ENCODE assay signal across 10 cellular contexts in the genomic region with DNA sequence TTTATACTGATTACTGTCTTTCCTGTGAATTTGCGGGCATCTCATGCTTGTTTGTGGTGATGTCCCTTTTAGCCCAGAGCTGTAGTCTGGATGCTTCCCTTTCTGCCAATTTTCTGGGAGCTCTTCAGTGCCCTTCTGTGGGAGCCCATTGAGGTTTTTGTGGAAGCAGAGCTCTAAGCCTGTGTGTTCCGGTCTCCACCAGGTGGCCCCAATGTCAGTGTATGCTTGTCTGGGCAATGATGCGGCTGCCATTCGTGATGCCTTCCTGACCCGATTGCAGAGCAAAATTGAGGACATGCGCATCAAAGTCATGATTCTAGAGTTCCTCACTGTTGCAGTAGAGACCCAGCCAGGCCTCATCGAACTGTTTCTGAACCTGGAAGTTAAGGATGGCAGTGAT. TPM values are rescaled to one million over a fixed set of nuclear protein-coding genes. Genes with fewer than 3 reads are reported as not detected.
DNase-seq lines count a peak whose midpoint lies in the region; ATAC-seq, FAIRE-seq and TF ChIP-seq lines count a peak whose summit lies in the region.
"Had no signal": no experiment of that assay in that cellular context is flagged by ENCODE, and none has a peak within 500 bp of the region (broad histone marks: within the 10 kb centered on the region; RNA-seq: fewer than 3 reads in every experiment).

No MANE protein-coding gene starts in this region.

- BruUV-seq in A673 (replicated peaks; lab: Mats Ljungman, UMichigan) (no TSS peak), K562 (replicated peaks; lab: Mats Ljungman, UMichigan) (no TSS peak)

- no peaks in the 10 kb centered on the region for H3K4me1 ChIP-seq in A673 (ENCODE audit: insufficient read depth, low read length, poor library complexity, severe bottlenecking)
- no peaks in the 10 kb centered on the region for H3K4me1 ChIP-seq in K562 (replicated peaks in 1 of 2; ENCODE audit: control insufficient read depth in 2 of 2, insufficient read depth in 2 of 2, low read length in 2 of 2)
- no peaks in the 10 kb centered on the region for H3K4me1 ChIP-seq in kidney (ENCODE audit: control insufficient read depth in 1 of 2, insufficient read depth in 1 of 2, low read depth in 1 of 2, low read length in 2 of 2)
- H3K4me1 ChIP-seq in effector memory CD4-positive, alpha-beta T cell (ENCODE audit: control insufficient read depth, insufficient read depth, low read length, poor library complexity, severe bottlenecking), result no peaks in the 10 kb centered on the region

- no peak overlapping the region for H2AFZ ChIP-seq in K562 (ENCODE audit: low read depth, low read length)

- H3K36me3 ChIP-seq in A673 (ENCODE audit: insufficient read depth, low read length, poor library complexity, severe bottlenecking) (peaks cover 77% of the 10 kb centered on the region), K562 (ENCODE audit: control insufficient read depth, insufficient read depth, low read length) (peaks cover 85% of the 10 kb centered on the region), kidney (ENCODE audit: control insufficient read depth in 1 of 2, insufficient read depth in 2 of 2, low read length in 2 of 2) (peaks cover 39 to 42% of the 10 kb centered on the region in 2 donors)
- H3K36me3 ChIP-seq in effector memory CD4-positive, alpha-beta T cell (ENCODE audit: control insufficient read depth, insufficient read depth, low read length), result peaks cover 71% of the 10 kb centered on the region

- H3K9ac ChIP-seq in K562 (ENCODE audit: insufficient read depth in 1 of 2, low read depth in 2 of 2, low read length in 2 of 2), result no peak overlapping the region
- H3K9ac ChIP-seq in kidney (ENCODE audit: low read length in 2 of 2), result no peak overlapping the region

- H4K20me1 ChIP-seq in K562 (replicated peaks; ENCODE audit: control insufficient read depth, insufficient read depth, low read length), result no peaks in the 10 kb centered on the region

- no peaks in the 10 kb centered on the region for H3K9me3 ChIP-seq in A673 (ENCODE audit: low read depth, low read length, poor library complexity, severe bottlenecking)
- no peaks in the 10 kb centered on the region for H3K9me3 ChIP-seq in K562 (replicated peaks; ENCODE audit: control insufficient read depth, insufficient read depth, low read depth, low read length)
- H3K9me3 ChIP-seq in kidney (ENCODE audit: control insufficient read depth in 1 of 2, low read length in 2 of 2), result no peaks in the 10 kb centered on the region
- no peaks in the 10 kb centered on the region for H3K9me3 ChIP-seq in effector memory CD4-positive, alpha-beta T cell (ENCODE audit: control insufficient read depth, low read length)

- H3K9me1 ChIP-seq in K562 (ENCODE audit: control insufficient read depth, insufficient read depth, low read length), result no peaks in the 10 kb centered on the region

- H3K27ac ChIP-seq in A673 (ENCODE audit: low read depth, low read length, poor library complexity, severe bottlenecking) (no peak overlapping the region), K562 (ENCODE audit: extremely low read depth, low read depth, low read length) (no peak overlapping the region), kidney (ENCODE audit: low read depth in 2 of 2, low read length in 2 of 2) (no peak overlapping the region)
- no peak overlapping the region for H3K27ac ChIP-seq in effector memory CD4-positive, alpha-beta T cell (ENCODE audit: insufficient read depth, low read length, poor library complexity, severe bottlenecking)

- TF ChIP-seq EP300 in K562 (IDR thresholded peaks at IDR 0.05; ENCODE audit: low read length), result no peak

- CTCF ChIA-PET in A673 (lab: Charles Lee), result interaction anchor here (0.5 kb wide), 2 partner anchors 43 to 120 kb away, joined by 3 to 6 read pairs; no protein-coding TSS in a partner anchor
- CTCF ChIA-PET in K562 (lab: Yijun Ruan, JAX; ENCODE audit: low intra/inter-chr PET ratio), result interaction anchor here (0.6 kb wide), 1 partner anchor 617 kb away, joined by 7 read pairs; no protein-coding TSS in a partner anchor

- WGBS in K562 (ENCODE audit: insufficient coverage, low coverage, missing lambda C conversion rate), result 89% methylated on average over 7 of the region's 7 CpGs

- no peaks in the 10 kb centered on the region for H3K79me2 ChIP-seq in K562 (ENCODE audit: control insufficient read depth, insufficient read depth, low read length)

- TF ChIP-seq RAD21 in K562 (CRISPR knock-in tag; conservative IDR thresholded peaks at IDR 0.05 in 1 of 2, IDR thresholded peaks at IDR 0.05 in 1 of 2), result no peak

- H3K27me3 ChIP-seq in A673 (replicated peaks; ENCODE audit: insufficient read depth, low read depth, low read length, poor library complexity) (no peaks in the 10 kb centered on the region), K562 (ENCODE audit: control insufficient read depth in 2 of 2, insufficient read depth in 2 of 2, low read length in 2 of 2) (no peaks in the 10 kb centered on the region)
- H3K27me3 ChIP-seq in effector memory CD4-positive, alpha-beta T cell (replicated peaks; ENCODE audit: control insufficient read depth, insufficient read depth, low read length, poor library complexity, severe bottlenecking), result no peaks in the 10 kb centered on the region

- intact Hi-C loops in A673 (cut with micrococcal nuclease; ENCODE audit: unreplicated experiment) (no loop called here), K562 (cut with micrococcal nuclease) (no loop called here), kidney (cut with DNase I) (no loop called here)

- POLR2A ChIA-PET in A673 (lab: Charles Lee; ENCODE audit: low non-redundant PET) (no interaction called here), K562 (lab: Yijun Ruan, JAX) (interaction anchor here (0.5 to 0.7 kb wide), 2 partner anchors 11 to 249 kb away, joined by 3 to 5 read pairs; no protein-coding TSS in a partner anchor)

- FAIRE-seq in K562 (lab: Jason Lieb, UNC) (peak; percentile 52), kidney (lab: Jason Lieb, UNC) (no peak)

- TF ChIP-seq POLR2A in K562 (conservative IDR thresholded peaks at IDR 0.05), result no peak

- H3K4me2 ChIP-seq in K562 (ENCODE audit: insufficient read depth, low read length), result no peak overlapping the region

- TF ChIP-seq CTCF in A673 (conservative IDR thresholded peaks at IDR 0.05; ENCODE audit: low read depth, low read length) (peak; percentile 42; the same call in 1 of the 2 replicates), K562 (IDR thresholded peaks at IDR 0.05 in 2 of 3, conservative IDR thresholded peaks at IDR 0.05 in 1 of 3; ENCODE audit: insufficient read depth in 2 of 3, low read depth in 1 of 3, low read length in 3 of 3) (peak; percentile 26 to 33 (median 32); a peak in 4 of 6 replicates), kidney (IDR thresholded peaks at IDR 0.05; ENCODE audit: borderline replicate concordance, extremely low read depth, insufficient read depth) (no peak)

- in situ Hi-C loops in K562 (cut with MboI), result no loop called here

- DNase-seq in A673 (ENCODE audit: low spot score), result no peak
- DNase-seq in HT-29 (ENCODE audit: low spot score), result peak; percentile 44
- DNase-seq in K562 (ENCODE audit: extremely low read depth in 1 of 4, low spot score in 3 of 4), result no peak
- peak; percentile 30 for DNase-seq in kidney
- DNase-seq in effector memory CD4-positive, alpha-beta T cell, result no peak
- no peak for DNase-seq in effector CD4-positive, alpha-beta T cell
- DNase-seq: activated naive CD4-positive, alpha-beta T cell treated with anti-CD3 and anti-CD28 coated beads, Interleukin-2, amount 50 U/mL, for 16 hours; NCI-H1417 treated with DMSO at 0.1 percent for 48 hours had no signal

- peak; percentile 70; the same call in 2 of the 3 replicates for ATAC-seq in K562
- ATAC-seq in GM18517 (IDR thresholded peaks at IDR 0.05; ENCODE audit: unreplicated experiment), result no peak
- no peak for ATAC-seq in GM21390 (IDR thresholded peaks at IDR 0.05; ENCODE audit: unreplicated experiment)

- no peak overlapping the region for H3K4me3 ChIP-seq in A673 (ENCODE audit: low read depth, low read length, poor library complexity, severe bottlenecking)
- no peak overlapping the region for H3K4me3 ChIP-seq in K562
- no peak overlapping the region for H3K4me3 ChIP-seq in kidney (ENCODE audit: low read length in 2 of 2)
- no peak overlapping the region for H3K4me3 ChIP-seq in effector memory CD4-positive, alpha-beta T cell (ENCODE audit: insufficient read depth, low read depth, low read length, poor library complexity, severe bottlenecking)

RNA-seq across cellular contexts. Expression of a gene that starts 35.1 kb away (rescaled TPM):
- total RNA-seq in A673 (2021) (52.7 and 59.4 TPM in 2 replicates), K562 (2014; rRNA removed) (58.8 and 72.7 TPM in 2 replicates), K562 (2014; rRNA removed; fragmentation: Illumina TruSeq; extraction: Trizol) (17.3 and 23.0 TPM in 2 replicates), K562 (2015; rRNA removed; fragmentation: Illumina TruSeq; extraction: Trizol) (35.2 and 35.9 TPM in 2 replicates), K562 (2021) (88.4 and 90.2 TPM in 2 replicates), kidney (128 TPM)
- 118 and 146 TPM in 2 replicates for total RNA-seq in HT-29 (2014; rRNA removed; shearing (Covaris generic))
- 56.9 and 171 TPM in 2 replicates for total RNA-seq in K562 (2011; cell fraction: chromatin; rRNA removed; ENCODE audit: low replicate concordance)
- total RNA-seq in K562 (2011; cell fraction: nucleolus; rRNA removed), result 132 and 142 TPM in 2 replicates
- total RNA-seq in K562 (2011; cell fraction: nucleoplasm; rRNA removed), result 83.5 and 91.6 TPM in 2 replicates
- polyA plus RNA-seq in K562 (2011; rRNA removed) (60.6 and 64.2 TPM in 2 replicates), K562 (2014; fragmentation: Illumina TruSeq; extraction: Trizol) (63.3 and 68.6 TPM in 2 replicates), K562 (2014; fragmentation: Nextera tagmentation; extraction: Ambion mirVana) (under 1 TPM; 0.20 to 0.98 TPM), K562 (2014; rRNA removed) (118 and 124 TPM in 2 replicates), kidney (ENCODE audit: insufficient read depth, low read depth, low replicate concordance) (118 TPM)
- polyA plus RNA-seq in K562 (2011; cell fraction: cytosol; rRNA removed), result 57.8 and 99.1 TPM in 2 replicates
- 381 and 681 TPM in 2 replicates for polyA plus RNA-seq in K562 (2011; cell fraction: nucleus; rRNA removed)
- 72.8 and 106 TPM in 2 replicates for polyA plus RNA-seq in K562 (2012)
- 7.6 and 15.5 TPM in 2 replicates for polyA minus RNA-seq in K562 (2011; rRNA and poly(A)+ RNA removed)
- 24.0 and 25.5 TPM in 2 replicates for polyA minus RNA-seq in K562 (2011; cell fraction: cytosol; rRNA and poly(A)+ RNA removed)
- 32.9 and 40.3 TPM in 2 replicates for polyA minus RNA-seq in K562 (2011; cell fraction: nucleus; rRNA and poly(A)+ RNA removed)

RNA-seq across cellular contexts. Expression of a gene that starts 43.4 kb away (rescaled TPM):
- total RNA-seq in A673 (2021) (26.7 and 27.7 TPM in 2 replicates), K562 (2014; rRNA removed) (25.4 and 30.5 TPM in 2 replicates), K562 (2014; rRNA removed; fragmentation: Illumina TruSeq; extraction: Trizol) (5.3 and 7.3 TPM in 2 replicates), K562 (2015; rRNA removed; fragmentation: Illumina TruSeq; extraction: Trizol) (18.0 and 22.7 TPM in 2 replicates), K562 (2021) (47.6 and 49.4 TPM in 2 replicates), kidney (29.9 TPM)
- 64.8 and 66.6 TPM in 2 replicates for total RNA-seq in HT-29 (2014; rRNA removed; shearing (Covaris generic))
- total RNA-seq in K562 (2011; cell fraction: chromatin; rRNA removed; ENCODE audit: low replicate concordance), result 92.3 and 308 TPM in 2 replicates
- total RNA-seq in K562 (2011; cell fraction: nucleolus; rRNA removed), result 215 and 248 TPM in 2 replicates
- 114 and 139 TPM in 2 replicates for total RNA-seq in K562 (2011; cell fraction: nucleoplasm; rRNA removed)
- polyA plus RNA-seq in K562 (2011; rRNA removed) (19.8 and 37.8 TPM in 2 replicates), K562 (2014; fragmentation: Illumina TruSeq; extraction: Trizol) (15.2 and 25.9 TPM in 2 replicates), K562 (2014; fragmentation: Nextera tagmentation; extraction: Ambion mirVana) (under 1 TPM; 0.15 to 0.77 TPM), K562 (2014; rRNA removed) (51.4 and 54.1 TPM in 2 replicates), kidney (ENCODE audit: insufficient read depth, low read depth, low replicate concordance) (26.1 TPM)
- 19.0 and 25.6 TPM in 2 replicates for polyA plus RNA-seq in K562 (2011; cell fraction: cytosol; rRNA removed)
- 374 and 378 TPM in 2 replicates for polyA plus RNA-seq in K562 (2011; cell fraction: nucleus; rRNA removed)
- polyA plus RNA-seq in K562 (2012), result 25.3 and 34.3 TPM in 2 replicates
- polyA minus RNA-seq in K562 (2011; rRNA and poly(A)+ RNA removed), result 7.0 and 8.3 TPM in 2 replicates
- 10.7 and 12.7 TPM in 2 replicates for polyA minus RNA-seq in K562 (2011; cell fraction: cytosol; rRNA and poly(A)+ RNA removed)
- polyA minus RNA-seq in K562 (2011; cell fraction: nucleus; rRNA and poly(A)+ RNA removed), result 52.0 and 76.5 TPM in 2 replicates

RNA-seq across cellular contexts. Expression of a gene that starts 45.5 kb away (rescaled TPM):
- total RNA-seq in A673 (2021), result 147 and 170 TPM in 2 replicates
- 55.8 and 75.5 TPM in 2 replicates for total RNA-seq in HT-29 (2014; rRNA removed; shearing (Covaris generic))
- total RNA-seq in K562 (2011; cell fraction: chromatin; rRNA removed; ENCODE audit: low replicate concordance), result 545 and 736 TPM in 2 replicates
- 287 and 308 TPM in 2 replicates for total RNA-seq in K562 (2011; cell fraction: nucleolus; rRNA removed)
- 273 and 303 TPM in 2 replicates for total RNA-seq in K562 (2011; cell fraction: nucleoplasm; rRNA removed)
- total RNA-seq in K562 (2014; rRNA removed), result 64.3 and 92.3 TPM in 2 replicates
- total RNA-seq in K562 (2014; rRNA removed; fragmentation: Illumina TruSeq; extraction: Trizol), result 66.6 and 84.5 TPM in 2 replicates
- total RNA-seq in K562 (2015; rRNA removed; fragmentation: Illumina TruSeq; extraction: Trizol), result 69.9 and 70.6 TPM in 2 replicates
- 123 and 135 TPM in 2 replicates for total RNA-seq in K562 (2021)
- 71.2 and 106 TPM in 2 replicates for polyA plus RNA-seq in K562 (2011; rRNA removed)
- 109 and 123 TPM in 2 replicates for polyA plus RNA-seq in K562 (2011; cell fraction: cytosol; rRNA removed)
- 185 and 200 TPM in 2 replicates for polyA plus RNA-seq in K562 (2011; cell fraction: nucleus; rRNA removed)
- 61.5 and 77.1 TPM in 2 replicates for polyA plus RNA-seq in K562 (2012)
- 107 and 110 TPM in 2 replicates for polyA plus RNA-seq in K562 (2014; fragmentation: Illumina TruSeq; extraction: Trizol)
- polyA plus RNA-seq in K562 (2014; fragmentation: Nextera tagmentation; extraction: Ambion mirVana), result 10 to 100 TPM; 11.7 to 17.9 TPM
- 64.7 and 70.6 TPM in 2 replicates for polyA plus RNA-seq in K562 (2014; rRNA removed)
- polyA minus RNA-seq in K562 (2011; rRNA and poly(A)+ RNA removed), result 241 and 300 TPM in 2 replicates
- 193 and 215 TPM in 2 replicates for polyA minus RNA-seq in K562 (2011; cell fraction: cytosol; rRNA and poly(A)+ RNA removed)
- polyA minus RNA-seq in K562 (2011; cell fraction: nucleus; rRNA and poly(A)+ RNA removed), result 102 and 146 TPM in 2 replicates
- 27.9 TPM for total RNA-seq in kidney
- polyA plus RNA-seq in kidney (ENCODE audit: insufficient read depth, low read depth, low replicate concordance), result 6.4 TPM

RNA-seq across cellular contexts. Expression of a gene that starts 45.6 kb away (rescaled TPM):
- total RNA-seq in A673 (2021) (20.6 and 23.2 TPM in 2 replicates), K562 (2014; rRNA removed) (11.7 and 18.4 TPM in 2 replicates), K562 (2014; rRNA removed; fragmentation: Illumina TruSeq; extraction: Trizol) (7.5 and 8.4 TPM in 2 replicates), K562 (2015; rRNA removed; fragmentation: Illumina TruSeq; extraction: Trizol) (13.7 and 14.0 TPM in 2 replicates), K562 (2021) (14.2 and 14.7 TPM in 2 replicates), kidney (13.9 TPM)
- 27.6 and 29.0 TPM in 2 replicates for total RNA-seq in HT-29 (2014; rRNA removed; shearing (Covaris generic))
- total RNA-seq in K562 (2011; cell fraction: chromatin; rRNA removed; ENCODE audit: low replicate concordance), result 13.9 and 44.2 TPM in 2 replicates
- 48.2 and 55.4 TPM in 2 replicates for total RNA-seq in K562 (2011; cell fraction: nucleolus; rRNA removed)
- 27.6 and 38.4 TPM in 2 replicates for total RNA-seq in K562 (2011; cell fraction: nucleoplasm; rRNA removed)
- polyA plus RNA-seq in K562 (2011; rRNA removed) (10.8 and 13.0 TPM in 2 replicates), K562 (2014; fragmentation: Illumina TruSeq; extraction: Trizol) (14.0 and 15.0 TPM in 2 replicates), K562 (2014; fragmentation: Nextera tagmentation; extraction: Ambion mirVana) (1 to 10 TPM; 2.6 to 3.7 TPM), K562 (2014; rRNA removed) (10.6 and 11.1 TPM in 2 replicates), kidney (ENCODE audit: insufficient read depth, low read depth, low replicate concordance) (17.0 TPM)
- 15.7 and 32.2 TPM in 2 replicates for polyA plus RNA-seq in K562 (2011; cell fraction: cytosol; rRNA removed)
- polyA plus RNA-seq in K562 (2011; cell fraction: nucleus; rRNA removed), result 9.0 and 11.9 TPM in 2 replicates
- polyA plus RNA-seq in K562 (2012), result 9.5 and 16.7 TPM in 2 replicates
- polyA minus RNA-seq in K562 (2011; rRNA and poly(A)+ RNA removed), result 16.4 and 25.9 TPM in 2 replicates
- polyA minus RNA-seq in K562 (2011; cell fraction: cytosol; rRNA and poly(A)+ RNA removed), result 6.7 and 11.4 TPM in 2 replicates
- polyA minus RNA-seq in K562 (2011; cell fraction: nucleus; rRNA and poly(A)+ RNA removed), result 16.6 and 23.7 TPM in 2 replicates

Comparison
In these comparisons a context has a peak if more than half of its experiments do, and no peak if none do; other contexts are left out.
1. DNase-seq: peak in HT-29 (single experiment) and kidney (single experiment); none in A673 (single experiment), K562 (0 of 4), effector memory CD4-positive, alpha-beta T cell (0 of 3) and effector CD4-positive, alpha-beta T cell (single experiment).